In genomic region chr5:168578506-168579205, GRCh38 we compare ENCODE assay signal across 8 cellular contexts. TPM values are rescaled to one million over a fixed set of nuclear protein-coding genes. Genes with fewer than 3 reads are reported as not detected.
DNase-seq lines count a peak whose midpoint lies in the region; ATAC-seq and TF ChIP-seq lines count a peak whose summit lies in the region.

No MANE protein-coding gene starts in this region.

- H3K4me3 Mint-ChIP-seq in activated CD4-positive, alpha-beta memory T cell treated with anti-CD3 and anti-CD28 coated beads for 36 hours, result peak overlapping the region; percentile 96
- H3K4me3 Mint-ChIP-seq in glutamatergic neuron (ENCODE audit: unreplicated experiment), result peak overlapping the region; percentile 98

- TF ChIP-seq POLR2A in prostate gland (IDR thresholded peaks at IDR 0.05), result no peak

- intact Hi-C loops in activated CD4-positive, alpha-beta memory T cell treated with anti-CD3 and anti-CD28 coated beads for 36 hours (cut with micrococcal nuclease), result loop anchor here (1.0 to 5.0 kb wide), 6 partner anchors 30 to 1059 kb away; partner anchors contain the start of genes DOCK2, RARS1 and SPDL1
- intact Hi-C loops in prostate gland (cut with DNase I), result loop anchor here (5.0 kb wide), 1 partner anchor 91 kb away; the partner anchor contains the start of gene RARS1

- no peaks in the 10 kb centered on the region for H3K9me3 Mint-ChIP-seq in activated CD4-positive, alpha-beta memory T cell treated with anti-CD3 and anti-CD28 coated beads for 36 hours
- H3K9me3 Mint-ChIP-seq in glutamatergic neuron (ENCODE audit: unreplicated experiment), result peaks cover 6% of the 10 kb centered on the region

- POLR2A ChIA-PET in activated CD4-positive, alpha-beta memory T cell treated with anti-CD3 and anti-CD28 coated beads for 36 hours (lab: Charles Lee), result interaction anchor here (0.7 to 1.4 kb wide), 3 partner anchors 21 to 108 kb away, joined by 3 to 6 read pairs (median 3); no protein-coding TSS in a partner anchor

- under 1% methylated on average over 32 of the region's 32 CpGs for WGBS in prostate gland

- no peak for TF ChIP-seq CTCF in glutamatergic neuron (IDR thresholded peaks at IDR 0.05; ENCODE audit: partially characterized antibody, unreplicated experiment)
- no peak for TF ChIP-seq CTCF in prostate gland (IDR thresholded peaks at IDR 0.05)

- H3K27me3 Mint-ChIP-seq in activated CD4-positive, alpha-beta memory T cell treated with anti-CD3 and anti-CD28 coated beads for 36 hours, result no peaks in the 10 kb centered on the region
- peaks cover 10% of the 10 kb centered on the region for H3K27me3 Mint-ChIP-seq in glutamatergic neuron (ENCODE audit: unreplicated experiment)

- H3K4me1 ChIP-seq in ES-I3 (ENCODE audit: insufficient read depth, low read length), result peaks cover 12% of the 10 kb centered on the region; the same call in 1 of the 2 replicates
- H3K4me1 ChIP-seq in HUES6 (ENCODE audit: control insufficient read depth, insufficient read depth, low read length), result peaks cover 20% of the 10 kb centered on the region
- no peaks in the 10 kb centered on the region for H3K4me1 ChIP-seq in prostate gland (replicated peaks)

- peak overlapping the region; percentile 84 for H3K27ac Mint-ChIP-seq in activated CD4-positive, alpha-beta memory T cell treated with anti-CD3 and anti-CD28 coated beads for 36 hours
- H3K27ac Mint-ChIP-seq in glutamatergic neuron (ENCODE audit: unreplicated experiment), result peak overlapping the region; percentile 93

- peak overlapping the region; percentile 89 for H3K27ac ChIP-seq in HUES6 (ENCODE audit: low read depth, low read length)
- peak overlapping the region; percentile 94 to 98 for H3K27ac ChIP-seq in prostate gland

- H3K36me3 ChIP-seq in ES-I3 (ENCODE audit: insufficient read depth, low read length) (no peaks in the 10 kb centered on the region), HUES6 (ENCODE audit: control insufficient read depth, insufficient read depth, low read length) (peaks cover 13% of the 10 kb centered on the region; the same call in 1 of the 2 replicates), prostate gland (no peaks in the 10 kb centered on the region)

- no peaks in the 10 kb centered on the region for H3K9me3 ChIP-seq in ES-I3 (ENCODE audit: control insufficient read depth, insufficient read depth, low read length)
- no peaks in the 10 kb centered on the region; the same call in 1 of the 2 replicates for H3K9me3 ChIP-seq in HUES6 (ENCODE audit: control insufficient read depth, insufficient read depth, low read depth, low read length)
- H3K9me3 ChIP-seq in prostate gland, result no peaks in the 10 kb centered on the region

- H3K36me3 Mint-ChIP-seq in activated CD4-positive, alpha-beta memory T cell treated with anti-CD3 and anti-CD28 coated beads for 36 hours, result peaks cover 18% of the 10 kb centered on the region
- no peaks in the 10 kb centered on the region for H3K36me3 Mint-ChIP-seq in glutamatergic neuron (ENCODE audit: unreplicated experiment)

- CTCF ChIA-PET in activated CD4-positive, alpha-beta memory T cell treated with anti-CD3 and anti-CD28 coated beads for 36 hours (lab: Charles Lee), result no interaction called here

- H3K27me3 ChIP-seq in HUES6 (ENCODE audit: control insufficient read depth, insufficient read depth, low read length), result no peaks in the 10 kb centered on the region
- H3K27me3 ChIP-seq in prostate gland (replicated peaks; ENCODE audit: insufficient read depth), result no peaks in the 10 kb centered on the region

- H3K9ac ChIP-seq in ES-I3 (ENCODE audit: low read depth, low read length) (peak overlapping the region; percentile 99), HUES6 (ENCODE audit: low read length) (peak overlapping the region; percentile 95)

- DNase-seq in activated CD4-positive, alpha-beta memory T cell treated with anti-CD3 and anti-CD28 coated beads for 36 hours, result no peak
- peak; percentile 75 for DNase-seq in glutamatergic neuron
- DNase-seq in prostate gland (ENCODE audit: low spot score), result no peak
- no peak for DNase-seq in germinal center (ENCODE audit: low spot score)
- DNase-seq in stimulated activated CD4-positive, alpha-beta T cell treated with anti-CD3 and anti-CD28 coated beads, Interleukin-1b, Interleukin-23, amount 100 ng/mL, for 48 hours, result no peak

- peaks cover 30% of the 10 kb centered on the region for H3K4me1 Mint-ChIP-seq in activated CD4-positive, alpha-beta memory T cell treated with anti-CD3 and anti-CD28 coated beads for 36 hours (ENCODE audit: low read depth)
- H3K4me1 Mint-ChIP-seq in glutamatergic neuron (ENCODE audit: low read depth, unreplicated experiment), result peaks cover 22% of the 10 kb centered on the region

- H3K4me3 ChIP-seq in HUES6 (ENCODE audit: low read depth, low read length) (peak overlapping the region; percentile 99), prostate gland (peak overlapping the region; percentile 87 to 94)

- ATAC-seq in GM21447 (IDR thresholded peaks at IDR 0.05; ENCODE audit: unreplicated experiment), result peak; percentile 12

RNA-seq across cellular contexts. Expression of gene PANK3, which starts 0.5 kb away (rescaled TPM):
- total RNA-seq in activated CD4-positive, alpha-beta memory T cell treated with anti-CD3 and anti-CD28 coated beads for 36 hours, result 10 to 100 TPM; 54.0 to 55.7 TPM
- total RNA-seq in glutamatergic neuron (ENCODE audit: unreplicated experiment), result 153 TPM
- 10 to 100 TPM; 24.8 to 48.7 TPM for total RNA-seq in prostate gland

RNA-seq across cellular contexts. Expression of gene FBLL1, which starts 49.6 kb away (rescaled TPM):
- under 1 TPM; 0.15 to 0.29 TPM for total RNA-seq in activated CD4-positive, alpha-beta memory T cell treated with anti-CD3 and anti-CD28 coated beads for 36 hours
- 66.2 TPM for total RNA-seq in glutamatergic neuron (ENCODE audit: unreplicated experiment)
- total RNA-seq in prostate gland, result 1 to 10 TPM; 1.3 to 4.0 TPM

Comparison
In these comparisons a context has a peak if more than half of its experiments do, and no peak if none do; other contexts are left out.
1. RNA of gene FBLL1, which starts 49.6 kb away (total RNA-seq): 66.2 TPM in glutamatergic neuron (single experiment); 1.3 to 4.0 TPM in prostate gland and 0.15 to 0.29 TPM in activated CD4-positive, alpha-beta memory T cell treated with anti-CD3 and anti-CD28 coated beads for 36 hours; every median in the first group is over 10 times any median in the second.